Comparison of ENCODE assay signal across 1 cellular context in genomic region chr17:81833160-81833920, GRCh38.
TF ChIP-seq lines count a peak whose summit lies in the region.

A gene with protein sequence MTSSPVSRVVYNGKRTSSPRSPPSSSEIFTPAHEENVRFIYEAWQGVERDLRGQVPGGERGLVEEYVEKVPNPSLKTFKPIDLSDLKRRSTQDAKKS (minus strand): TSS chr17:81833291. CDS start chr17:81824506, 8,785 bp downstream.

TF ChIP-seq in HepG2, 621 proteins besides CTCF, POLR2A, EP300 and RAD21 (continued from another document and continues in another):
- TF ChIP-seq FOXP4 (CRISPR knock-in tag; IDR thresholded peaks at IDR 0.05) (no peak), ZNF704 (CRISPR knock-in tag; IDR thresholded peaks at IDR 0.05; ENCODE audit: borderline replicate concordance) (peak; percentile 97), ZBTB25 (CRISPR knock-in tag; IDR thresholded peaks at IDR 0.05) (peak; percentile 92), ZNF335 (CRISPR knock-in tag; IDR thresholded peaks at IDR 0.05) (no peak), ZNF44 (CRISPR knock-in tag; IDR thresholded peaks at IDR 0.05) (peak; percentile 77; the same call in 1 of the 2 replicates), ZNF503 (CRISPR knock-in tag; IDR thresholded peaks at IDR 0.05) (0 out of 2 replicates have a peak, but pooled peaks have one; percentile 78), CREM (IDR thresholded peaks at IDR 0.05) (no peak), CREM (CRISPR knock-in tag; IDR thresholded peaks at IDR 0.05) (no peak), NKX3-1 (CRISPR knock-in tag; IDR thresholded peaks at IDR 0.05) (peak; percentile 90), ONECUT2 (CRISPR knock-in tag; IDR thresholded peaks at IDR 0.05) (peak; percentile 89), MAFG (CRISPR knock-in tag; IDR thresholded peaks at IDR 0.05) (no peak), ZNF577 (CRISPR knock-in tag; IDR thresholded peaks at IDR 0.05; ENCODE audit: borderline replicate concordance, low read depth) (peak; percentile 95; the same call in 1 of the 2 replicates), ZSCAN5A (CRISPR knock-in tag; IDR thresholded peaks at IDR 0.05; ENCODE audit: borderline replicate concordance) (no peak), THAP8 (CRISPR knock-in tag; IDR thresholded peaks at IDR 0.05; ENCODE audit: borderline replicate concordance) (0 out of 2 replicates have a peak, but pooled peaks have one; percentile 25), SNAPC4 (CRISPR knock-in tag; IDR thresholded peaks at IDR 0.05) (no peak), SP2 (CRISPR knock-in tag; IDR thresholded peaks at IDR 0.05) (peak; percentile 70), BCL6 (CRISPR knock-in tag; IDR thresholded peaks at IDR 0.05) (peak; percentile 37), GPN1 (CRISPR knock-in tag; IDR thresholded peaks at IDR 0.05; ENCODE audit: borderline replicate concordance) (no peak), PBX3 (CRISPR knock-in tag; IDR thresholded peaks at IDR 0.05; ENCODE audit: borderline replicate concordance) (no peak; the same call in 1 of the 2 replicates), SRF (IDR thresholded peaks at IDR 0.05; ENCODE audit: low read depth, low read length) (no peak), HOXA7 (CRISPR knock-in tag; IDR thresholded peaks at IDR 0.05) (no peak), RFX1 (IDR thresholded peaks at IDR 0.05) (no peak), MIER3 (CRISPR knock-in tag; IDR thresholded peaks at IDR 0.05; ENCODE audit: borderline replicate concordance) (peak; percentile 13), MLLT10 (CRISPR knock-in tag; IDR thresholded peaks at IDR 0.05) (no peak), ELK4 (CRISPR knock-in tag; IDR thresholded peaks at IDR 0.05; ENCODE audit: borderline replicate concordance) (no peak), RFXANK (CRISPR knock-in tag; IDR thresholded peaks at IDR 0.05) (peak; percentile 63; the same call in 1 of the 2 replicates), CBX1 (IDR thresholded peaks at IDR 0.05; ENCODE audit: low read depth) (no peak), KDM3A (CRISPR knock-in tag; IDR thresholded peaks at IDR 0.05; ENCODE audit: low read depth) (0 out of 2 replicates have a peak, but pooled peaks have one; percentile 57), MAF1 (CRISPR knock-in tag; IDR thresholded peaks at IDR 0.05; ENCODE audit: borderline replicate concordance) (0 out of 2 replicates have a peak, but pooled peaks have one; percentile 73), ARID2 (CRISPR knock-in tag; IDR thresholded peaks at IDR 0.05; ENCODE audit: borderline replicate concordance) (no peak), PITX1 (CRISPR knock-in tag; IDR thresholded peaks at IDR 0.05) (peak; percentile 39; the same call in 1 of the 2 replicates), ZIK1 (CRISPR knock-in tag; IDR thresholded peaks at IDR 0.05; ENCODE audit: borderline replicate concordance, low read depth) (peak; percentile 79; the same call in 1 of the 2 replicates), ZNF747 (CRISPR knock-in tag; IDR thresholded peaks at IDR 0.05; ENCODE audit: borderline replicate concordance) (peak; percentile 77), ZFY (CRISPR knock-in tag; IDR thresholded peaks at IDR 0.05) (peak; percentile 89), NFYC (CRISPR knock-in tag; IDR thresholded peaks at IDR 0.05) (peak; percentile 20), NR2F6 (IDR thresholded peaks at IDR 0.05) (peak; percentile 91), NR2F6 (CRISPR knock-in tag; IDR thresholded peaks at IDR 0.05) (peak; percentile 92), ZFAT (CRISPR knock-in tag; conservative IDR thresholded peaks at IDR 0.05) (0 out of 2 replicates have a peak, but pooled peaks have one; percentile 75), ZNF234 (CRISPR knock-in tag; conservative IDR thresholded peaks at IDR 0.05) (peak; percentile 98; the same call in 1 of the 2 replicates)
- TF ChIP-seq, protein P1, sequence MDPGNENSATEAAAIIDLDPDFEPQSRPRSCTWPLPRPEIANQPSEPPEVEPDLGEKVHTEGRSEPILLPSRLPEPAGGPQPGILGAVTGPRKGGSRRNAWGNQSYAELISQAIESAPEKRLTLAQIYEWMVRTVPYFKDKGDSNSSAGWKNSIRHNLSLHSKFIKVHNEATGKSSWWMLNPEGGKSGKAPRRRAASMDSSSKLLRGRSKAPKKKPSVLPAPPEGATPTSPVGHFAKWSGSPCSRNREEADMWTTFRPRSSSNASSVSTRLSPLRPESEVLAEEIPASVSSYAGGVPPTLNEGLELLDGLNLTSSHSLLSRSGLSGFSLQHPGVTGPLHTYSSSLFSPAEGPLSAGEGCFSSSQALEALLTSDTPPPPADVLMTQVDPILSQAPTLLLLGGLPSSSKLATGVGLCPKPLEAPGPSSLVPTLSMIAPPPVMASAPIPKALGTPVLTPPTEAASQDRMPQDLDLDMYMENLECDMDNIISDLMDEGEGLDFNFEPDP (CRISPR knock-in tag; conservative IDR thresholded peaks at IDR 0.05): peak; percentile 99
